Comparison of ENCODE assay signal across 19 cellular contexts in genomic region chr4:26104056-26104685, GRCh38.
DNase-seq lines count a peak whose midpoint lies in the region; ATAC-seq and TF ChIP-seq lines count a peak whose summit lies in the region.
"Had no signal": no experiment of that assay in that cellular context is flagged by ENCODE, and none has a peak within 500 bp of the region (broad histone marks: within the 10 kb centered on the region; RNA-seq: fewer than 3 reads in every experiment).

No MANE protein-coding gene starts in this region.

- intact Hi-C loops in Calu3 (cut with micrococcal nuclease; ENCODE audit: unreplicated experiment), result no loop called here

- H3K27me3 Mint-ChIP-seq in T-helper 1 cell treated with Interleukin-12 subunit alpha and Interleukin-12 subunit beta and Interleukin-4 antibody, amounts not matched to agents 30 μg/mL and 1 μg/mL, for 36 hours (ENCODE audit: low read depth), result no peaks in the 10 kb centered on the region
- H3K27me3 Mint-ChIP-seq in activated T-helper 17 cell treated with anti-CD3 and anti-CD28 coated beads, Interleukin-2, amount 50 U/mL, for 72 hours, result no peaks in the 10 kb centered on the region
- no peaks in the 10 kb centered on the region for H3K27me3 Mint-ChIP-seq in Calu3 (ENCODE audit: unreplicated experiment)
- H3K27me3 Mint-ChIP-seq: CD4-positive, CD25-positive, alpha-beta regulatory T cell had no signal

- CTCF ChIA-PET in Calu3 (lab: Charles Lee), result no interaction called here

- no TSS peak for BruUV-seq in Calu3 (replicated peaks; lab: Mats Ljungman, UMichigan)

- peaks cover 38% of the 10 kb centered on the region for H3K9me3 Mint-ChIP-seq in T-helper 1 cell treated with Interleukin-12 subunit alpha and Interleukin-12 subunit beta and Interleukin-4 antibody, amounts not matched to agents 30 μg/mL and 1 μg/mL, for 36 hours
- peaks cover 4% of the 10 kb centered on the region for H3K9me3 Mint-ChIP-seq in activated T-helper 17 cell treated with anti-CD3 and anti-CD28 coated beads, Interleukin-2, amount 50 U/mL, for 72 hours
- no peaks in the 10 kb centered on the region for H3K9me3 Mint-ChIP-seq in Calu3 (ENCODE audit: low read depth, unreplicated experiment)

- H3K4me1 Mint-ChIP-seq in T-helper 1 cell treated with Interleukin-12 subunit alpha and Interleukin-12 subunit beta and Interleukin-4 antibody, amounts not matched to agents 30 μg/mL and 1 μg/mL, for 36 hours (ENCODE audit: low read depth), result peaks cover 24% of the 10 kb centered on the region
- peaks cover 7% of the 10 kb centered on the region for H3K4me1 Mint-ChIP-seq in activated T-helper 17 cell treated with anti-CD3 and anti-CD28 coated beads, Interleukin-2, amount 50 U/mL, for 72 hours
- H3K4me1 Mint-ChIP-seq in Calu3 (ENCODE audit: low read depth, unreplicated experiment), result peaks cover 9% of the 10 kb centered on the region
- H3K4me1 Mint-ChIP-seq: CD4-positive, CD25-positive, alpha-beta regulatory T cell; WTC11 had no signal

- peak; percentile 89 for ATAC-seq in GM21381 (IDR thresholded peaks at IDR 0.05; ENCODE audit: unreplicated experiment)
- ATAC-seq in HG02870 (IDR thresholded peaks at IDR 0.05; ENCODE audit: unreplicated experiment), result peak; percentile 81
- peak; percentile 52 for ATAC-seq in activated T-helper 17 cell treated with anti-CD3 and anti-CD28 coated beads, Interleukin-2, amount 50 U/mL, for 72 hours (replicated peaks)
- ATAC-seq: gastroesophageal sphincter, HCT116, SK-N-SH treated with all-trans-retinoic acid at 6 μM for 48 hours, WTC11 had no signal

- no peak for TF ChIP-seq CTCF in Calu3 (IDR thresholded peaks at IDR 0.05; ENCODE audit: unreplicated experiment)

- DNase-seq in T-helper 1 cell (no peak), NCI-H526 treated with DMSO at 0.1 percent for 48 hours (lab: John Stamatoyannopoulos, UW) (no peak), Calu3 (no peak), SHP77 (lab: John Stamatoyannopoulos, UW) (no peak)
- DNase-seq: cerebellar nuclear complex, mesendoderm, NCI-H1105 treated with DMSO at 0.1 percent for 48 hours, NCI-H446, sigmoid colon had no signal

- peaks cover 22% of the 10 kb centered on the region for H3K36me3 Mint-ChIP-seq in T-helper 1 cell treated with Interleukin-12 subunit alpha and Interleukin-12 subunit beta and Interleukin-4 antibody, amounts not matched to agents 30 μg/mL and 1 μg/mL, for 36 hours (ENCODE audit: low read depth)
- no peaks in the 10 kb centered on the region for H3K36me3 Mint-ChIP-seq in activated T-helper 17 cell treated with anti-CD3 and anti-CD28 coated beads, Interleukin-2, amount 50 U/mL, for 72 hours (ENCODE audit: low read depth)
- H3K36me3 Mint-ChIP-seq in Calu3 (ENCODE audit: insufficient read depth, unreplicated experiment), result no peaks in the 10 kb centered on the region
- H3K36me3 Mint-ChIP-seq: CD4-positive, CD25-positive, alpha-beta regulatory T cell had no signal

- H3K27ac Mint-ChIP-seq in T-helper 1 cell treated with Interleukin-12 subunit alpha and Interleukin-12 subunit beta and Interleukin-4 antibody, amounts not matched to agents 30 μg/mL and 1 μg/mL, for 36 hours, result peak overlapping the region; percentile 58
- H3K27ac Mint-ChIP-seq in activated T-helper 17 cell treated with anti-CD3 and anti-CD28 coated beads, Interleukin-2, amount 50 U/mL, for 72 hours, result peak overlapping the region; percentile 65
- H3K27ac Mint-ChIP-seq in Calu3 (ENCODE audit: unreplicated experiment), result no peak overlapping the region
- H3K27ac Mint-ChIP-seq: CD4-positive, CD25-positive, alpha-beta regulatory T cell; stimulated activated naive CD8-positive, alpha-beta T cell treated with anti-CD3 and anti-CD28 coated beads, Interleukin-15, Interleukin-2, amounts not matched to agents 100 ng/mL and 50 ng/mL, for 24 hours; WTC11 had no signal

- H3K4me3 Mint-ChIP-seq in T-helper 1 cell treated with Interleukin-12 subunit alpha and Interleukin-12 subunit beta and Interleukin-4 antibody, amounts not matched to agents 30 μg/mL and 1 μg/mL, for 36 hours, result peak overlapping the region; percentile 21
- H3K4me3 Mint-ChIP-seq in activated T-helper 17 cell treated with anti-CD3 and anti-CD28 coated beads, Interleukin-2, amount 50 U/mL, for 72 hours, result no peak overlapping the region
- no peak overlapping the region for H3K4me3 Mint-ChIP-seq in Calu3 (ENCODE audit: low read depth, unreplicated experiment)
- H3K4me3 Mint-ChIP-seq: CD4-positive, CD25-positive, alpha-beta regulatory T cell; stimulated activated naive CD8-positive, alpha-beta T cell treated with anti-CD3 and anti-CD28 coated beads, Interleukin-15, Interleukin-2, amounts not matched to agents 100 ng/mL and 50 ng/mL, for 24 hours; WTC11 had no signal
